ENCODE assay signal across 9 cellular contexts in the genomic region with DNA sequence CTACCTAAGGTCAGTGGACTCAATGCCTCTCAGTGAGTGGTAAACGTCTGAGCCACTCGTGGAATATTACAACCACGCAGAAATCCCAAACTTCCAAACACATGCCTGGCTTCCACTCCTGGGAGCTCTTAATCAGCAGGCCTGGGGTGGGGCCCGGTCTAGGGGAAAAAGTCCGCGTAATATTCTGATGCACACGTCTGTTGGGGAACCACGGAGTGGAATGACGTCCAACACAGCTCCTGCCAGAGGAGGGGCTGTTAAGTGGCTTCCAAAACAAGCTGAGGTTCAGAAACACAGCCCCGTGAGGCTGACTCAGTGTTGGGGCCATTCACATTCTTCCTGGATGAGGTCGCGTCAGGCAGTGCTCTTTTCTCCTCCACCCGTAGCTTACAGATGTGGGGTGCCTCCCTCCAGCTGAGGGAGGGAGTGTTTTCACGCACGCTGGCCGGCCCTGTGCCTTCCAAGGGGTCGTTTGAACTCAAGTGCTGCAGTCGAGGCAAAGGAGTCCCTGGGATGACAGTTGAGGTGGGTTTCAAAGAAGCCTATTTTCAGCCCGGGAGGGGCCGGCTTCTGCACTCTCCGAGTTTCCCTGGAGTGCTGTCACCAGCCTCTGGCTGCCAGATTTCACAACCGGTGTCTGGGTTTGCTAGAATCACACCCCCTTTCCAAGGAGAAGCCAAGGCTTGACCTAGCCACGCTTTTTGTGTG.
DNase-seq lines count a peak whose midpoint lies in the region; ATAC-seq, FAIRE-seq and TF ChIP-seq lines count a peak whose summit lies in the region.
"Had no signal": no experiment of that assay in that cellular context is flagged by ENCODE, and none has a peak within 500 bp of the region (broad histone marks: within the 10 kb centered on the region; RNA-seq: fewer than 3 reads in every experiment).

No MANE protein-coding gene starts in this region.

- no peak for TF ChIP-seq POLR2A in stomach (IDR thresholded peaks at IDR 0.05)

- TF ChIP-seq CTCF in HEK293 (tag by site-specific recombination; IDR thresholded peaks at IDR 0.05) (no peak), bronchial epithelial cell (IDR thresholded peaks at IDR 0.05; ENCODE audit: insufficient read depth, low read length, severe bottlenecking) (no peak), kidney epithelial cell (IDR thresholded peaks at IDR 0.05; ENCODE audit: insufficient read depth, low read length, poor library complexity, severe bottlenecking) (no peak), stomach (IDR thresholded peaks at IDR 0.05) (no peak)

- H3K27me3 ChIP-seq in bronchial epithelial cell (ENCODE audit: control insufficient read depth, insufficient read depth, low read length) (no peaks in the 10 kb centered on the region), kidney epithelial cell (ENCODE audit: control insufficient read depth, insufficient read depth, low read length) (no peaks in the 10 kb centered on the region), stomach (no peaks in the 10 kb centered on the region)

- no peak for TF ChIP-seq EP300 in stomach (IDR thresholded peaks at IDR 0.05)

- H3K4me1 ChIP-seq in HEK293 (ENCODE audit: control insufficient read depth, insufficient read depth, low read length) (no peaks in the 10 kb centered on the region), stomach (peaks cover 0 to 37% (median 2%) of the 10 kb centered on the region in 4 donors)

- CTCF ChIA-PET in HEK293 (lab: Yijun Ruan, JAX) = interaction anchor here (0.6 kb wide), 1 partner anchor 16 kb away, joined by 3 read pairs; no protein-coding TSS in a partner anchor

- no peak for ATAC-seq in HG03095 (IDR thresholded peaks at IDR 0.05; ENCODE audit: unreplicated experiment)
- no peak for ATAC-seq in GM21367 (IDR thresholded peaks at IDR 0.05; ENCODE audit: unreplicated experiment)
- ATAC-seq: GM12878 had no signal

- 31 to 58% (median 42%) methylated on average over 17 to 23 of the region's 23 CpGs for WGBS in stomach, 5 donors

- H3K36me3 ChIP-seq in HEK293 (ENCODE audit: control insufficient read depth in 2 of 2, insufficient read depth in 1 of 2, low read length in 2 of 2) (no peaks in the 10 kb centered on the region), bronchial epithelial cell (ENCODE audit: control insufficient read depth, insufficient read depth, low read length) (no peaks in the 10 kb centered on the region), kidney epithelial cell (ENCODE audit: control insufficient read depth, insufficient read depth, low read length) (no peaks in the 10 kb centered on the region), stomach (no peaks in the 10 kb centered on the region)

- H3K4me3 ChIP-seq in HEK293 (ENCODE audit: low read depth, low read length) (no peak overlapping the region), bronchial epithelial cell (ENCODE audit: low read depth, low read length) (no peak overlapping the region), kidney epithelial cell (ENCODE audit: low read depth, low read length) (no peak overlapping the region), stomach (no peak overlapping the region)
- H3K4me3 ChIP-seq: GM12878 had no signal

- FAIRE-seq in bronchial epithelial cell (lab: Jason Lieb, UNC) = no peak
- FAIRE-seq: GM12878 had no signal

- H3K27ac ChIP-seq in HEK293 (ENCODE audit: extremely low read depth, low read depth, low read length) (no peak overlapping the region), stomach (peak overlapping the region; percentile 42 to 89 (median 81))

- intact Hi-C loops in stomach (cut with DNase I; ENCODE audit: low total_unique reads) = no loop called here

- POLR2A ChIA-PET in HEK293 (lab: Yijun Ruan, JAX) = no interaction called here

- in situ Hi-C loops in G401 (cut with HindIII; ENCODE audit: low sequenced_read_pairs) = no loop called here

- H3K9me3 ChIP-seq in HEK293 (ENCODE audit: control insufficient read depth, insufficient read depth, low read depth, low read length) (no peaks in the 10 kb centered on the region), stomach (peaks cover 0 to 16% (median 4%) of the 10 kb centered on the region in 4 donors)

- peak; percentile 94 for DNase-seq in bronchial epithelial cell (ENCODE audit: low read depth)
- DNase-seq in kidney epithelial cell (ENCODE audit: low read depth) = peak; percentile 84
- DNase-seq in stomach = peak; percentile 47
- no peak for DNase-seq in G401 (ENCODE audit: low spot score)
- DNase-seq in stimulated activated naive CD4-positive, alpha-beta T cell treated with Interleukin-2 at 50 U/mL for 16 hours (lab: John Stamatoyannopoulos, UW) = no peak

TF ChIP-seq in HEK293, 187 proteins besides CTCF, POLR2A, EP300 and RAD21 (continues in another document):
- TF ChIP-seq, protein P1, sequence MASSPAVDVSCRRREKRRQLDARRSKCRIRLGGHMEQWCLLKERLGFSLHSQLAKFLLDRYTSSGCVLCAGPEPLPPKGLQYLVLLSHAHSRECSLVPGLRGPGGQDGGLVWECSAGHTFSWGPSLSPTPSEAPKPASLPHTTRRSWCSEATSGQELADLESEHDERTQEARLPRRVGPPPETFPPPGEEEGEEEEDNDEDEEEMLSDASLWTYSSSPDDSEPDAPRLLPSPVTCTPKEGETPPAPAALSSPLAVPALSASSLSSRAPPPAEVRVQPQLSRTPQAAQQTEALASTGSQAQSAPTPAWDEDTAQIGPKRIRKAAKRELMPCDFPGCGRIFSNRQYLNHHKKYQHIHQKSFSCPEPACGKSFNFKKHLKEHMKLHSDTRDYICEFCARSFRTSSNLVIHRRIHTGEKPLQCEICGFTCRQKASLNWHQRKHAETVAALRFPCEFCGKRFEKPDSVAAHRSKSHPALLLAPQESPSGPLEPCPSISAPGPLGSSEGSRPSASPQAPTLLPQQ (tag by site-specific recombination; IDR thresholded peaks at IDR 0.05) = peak; percentile 85
- TF ChIP-seq, protein P2, sequence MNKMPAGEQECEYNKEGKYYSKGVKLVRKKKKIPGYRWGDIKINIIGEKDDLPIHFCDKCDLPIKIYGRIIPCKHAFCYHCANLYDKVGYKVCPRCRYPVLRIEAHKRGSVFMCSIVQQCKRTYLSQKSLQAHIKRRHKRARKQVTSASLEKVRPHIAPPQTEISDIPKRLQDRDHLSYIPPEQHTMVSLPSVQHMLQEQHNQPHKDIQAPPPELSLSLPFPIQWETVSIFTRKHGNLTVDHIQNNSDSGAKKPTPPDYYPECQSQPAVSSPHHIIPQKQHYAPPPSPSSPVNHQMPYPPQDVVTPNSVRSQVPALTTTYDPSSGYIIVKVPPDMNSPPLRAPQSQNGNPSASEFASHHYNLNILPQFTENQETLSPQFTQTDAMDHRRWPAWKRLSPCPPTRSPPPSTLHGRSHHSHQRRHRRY (tag by site-specific recombination; IDR thresholded peaks at IDR 0.05) = no peak
- TF ChIP-seq ZNF549 (tag by site-specific recombination; IDR thresholded peaks at IDR 0.05) (no peak), GLIS1 (tag by site-specific recombination; IDR thresholded peaks at IDR 0.05) (peak; percentile 23; the same call in 1 of the 2 replicates), ZNF221 (tag by site-specific recombination; IDR thresholded peaks at IDR 0.05; ENCODE audit: borderline replicate concordance) (no peak), ZNF211 (tag by site-specific recombination; IDR thresholded peaks at IDR 0.05; ENCODE audit: low read depth) (no peak), GLIS2 (tag by site-specific recombination; IDR thresholded peaks at IDR 0.05) (peak; percentile 26; the same call in 1 of the 2 replicates), SP7 (tag by site-specific recombination; IDR thresholded peaks at IDR 0.05) (0 out of 2 replicates have a peak, but pooled peaks have one; percentile 54), ZNF121 (tag by site-specific recombination; IDR thresholded peaks at IDR 0.05) (no peak), ZNF621 (tag by site-specific recombination; IDR thresholded peaks at IDR 0.05) (no peak), WT1 (tag by site-specific recombination; IDR thresholded peaks at IDR 0.05) (0 out of 2 replicates have a peak, but pooled peaks have one; percentile 33), ZNF423 (tag by site-specific recombination; IDR thresholded peaks at IDR 0.05) (no peak), ZBTB17 (tag by site-specific recombination; IDR thresholded peaks at IDR 0.05) (0 out of 2 replicates have a peak, but pooled peaks have one; percentile 23), ZNF174 (tag by site-specific recombination; IDR thresholded peaks at IDR 0.05) (no peak), ZNF629 (tag by site-specific recombination; IDR thresholded peaks at IDR 0.05) (peak; percentile 76), ZNF776 (tag by site-specific recombination; IDR thresholded peaks at IDR 0.05; ENCODE audit: borderline replicate concordance) (no peak), ZNF366 (tag by site-specific recombination; conservative IDR thresholded peaks at IDR 0.05) (peak; percentile 70)
- TF ChIP-seq, protein P3, sequence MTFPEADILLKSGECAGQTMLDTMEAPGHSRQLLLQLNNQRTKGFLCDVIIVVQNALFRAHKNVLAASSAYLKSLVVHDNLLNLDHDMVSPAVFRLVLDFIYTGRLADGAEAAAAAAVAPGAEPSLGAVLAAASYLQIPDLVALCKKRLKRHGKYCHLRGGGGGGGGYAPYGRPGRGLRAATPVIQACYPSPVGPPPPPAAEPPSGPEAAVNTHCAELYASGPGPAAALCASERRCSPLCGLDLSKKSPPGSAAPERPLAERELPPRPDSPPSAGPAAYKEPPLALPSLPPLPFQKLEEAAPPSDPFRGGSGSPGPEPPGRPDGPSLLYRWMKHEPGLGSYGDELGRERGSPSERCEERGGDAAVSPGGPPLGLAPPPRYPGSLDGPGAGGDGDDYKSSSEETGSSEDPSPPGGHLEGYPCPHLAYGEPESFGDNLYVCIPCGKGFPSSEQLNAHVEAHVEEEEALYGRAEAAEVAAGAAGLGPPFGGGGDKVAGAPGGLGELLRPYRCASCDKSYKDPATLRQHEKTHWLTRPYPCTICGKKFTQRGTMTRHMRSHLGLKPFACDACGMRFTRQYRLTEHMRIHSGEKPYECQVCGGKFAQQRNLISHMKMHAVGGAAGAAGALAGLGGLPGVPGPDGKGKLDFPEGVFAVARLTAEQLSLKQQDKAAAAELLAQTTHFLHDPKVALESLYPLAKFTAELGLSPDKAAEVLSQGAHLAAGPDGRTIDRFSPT (tag by site-specific recombination; IDR thresholded peaks at IDR 0.05) = peak; percentile 30; the same call in 1 of the 2 replicates
- TF ChIP-seq, protein P4, sequence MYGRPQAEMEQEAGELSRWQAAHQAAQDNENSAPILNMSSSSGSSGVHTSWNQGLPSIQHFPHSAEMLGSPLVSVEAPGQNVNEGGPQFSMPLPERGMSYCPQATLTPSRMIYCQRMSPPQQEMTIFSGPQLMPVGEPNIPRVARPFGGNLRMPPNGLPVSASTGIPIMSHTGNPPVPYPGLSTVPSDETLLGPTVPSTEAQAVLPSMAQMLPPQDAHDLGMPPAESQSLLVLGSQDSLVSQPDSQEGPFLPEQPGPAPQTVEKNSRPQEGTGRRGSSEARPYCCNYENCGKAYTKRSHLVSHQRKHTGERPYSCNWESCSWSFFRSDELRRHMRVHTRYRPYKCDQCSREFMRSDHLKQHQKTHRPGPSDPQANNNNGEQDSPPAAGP (tag by site-specific recombination; IDR thresholded peaks at IDR 0.05) = peak; percentile 66; the same call in 1 of the 2 replicates

Comparison
In these comparisons a context has a peak if more than half of its experiments do, and no peak if none do; other contexts are left out.
1. DNase-seq: peak in bronchial epithelial cell (single experiment), kidney epithelial cell (single experiment) and stomach (single experiment); none in G401 (single experiment) and stimulated activated naive CD4-positive, alpha-beta T cell treated with Interleukin-2 at 50 U/mL for 16 hours (single experiment).